Comparison of ENCODE assay signal across 17 cellular contexts in the genomic region with DNA sequence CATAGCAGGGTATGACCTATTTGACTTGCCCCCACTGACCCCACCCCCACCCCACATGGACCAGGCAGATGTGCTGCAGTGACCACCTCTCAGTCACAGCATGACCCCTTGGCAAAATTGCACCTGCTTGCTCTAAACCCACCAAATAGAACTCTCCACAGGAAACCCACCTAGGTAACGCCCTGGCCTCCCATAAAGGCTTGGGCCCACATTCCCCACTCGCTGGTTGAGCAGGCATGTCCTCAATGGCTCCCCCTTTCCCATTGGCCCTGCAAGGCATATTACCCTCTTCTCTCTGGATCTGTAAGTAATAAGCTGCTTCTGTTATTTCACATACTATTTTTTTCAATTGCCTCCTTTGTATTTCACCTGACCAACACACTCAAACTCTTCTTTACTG. TPM values are rescaled to one million over a fixed set of nuclear protein-coding genes. Genes with fewer than 3 reads are reported as not detected.
DNase-seq lines count a peak whose midpoint lies in the region; ATAC-seq and TF ChIP-seq lines count a peak whose summit lies in the region.
"Had no signal": no experiment of that assay in that cellular context is flagged by ENCODE, and none has a peak within 500 bp of the region (broad histone marks: within the 10 kb centered on the region; RNA-seq: fewer than 3 reads in every experiment).

No MANE protein-coding gene starts in this region.

- H3K36me3 Mint-ChIP-seq in activated CD8-positive, alpha-beta memory T cell treated with anti-CD3 and anti-CD28 coated beads, Interleukin-2, amount 10 ng/mL, durations not matched to agents 7 days and 5 days: peaks cover 66% of the 10 kb centered on the region
- H3K36me3 Mint-ChIP-seq in Calu3 (ENCODE audit: insufficient read depth, unreplicated experiment) (peaks cover 15% of the 10 kb centered on the region), osteocyte (ENCODE audit: unreplicated experiment) (peaks cover 3% of the 10 kb centered on the region)

- no peak for DNase-seq in activated CD8-positive, alpha-beta memory T cell treated with anti-CD3 and anti-CD28 coated beads, Interleukin-2, amount 10 ng/mL, durations not matched to agents 7 days and 5 days
- no peak for DNase-seq in activated CD8-positive, alpha-beta memory T cell treated with anti-CD3 and anti-CD28 coated beads, Interleukin-2, amount 50 U/mL, for 48 hours
- DNase-seq in Calu3 (no peak), dorsolateral prefrontal cortex (no peak), osteocyte (ENCODE audit: extremely low spot score, unreplicated experiment) (no peak)
- DNase-seq: AML-193; DMS79 treated with DMSO at 0.1 percent for 48 hours; KBM-7; NCI-H1436 treated with DMSO at 0.1 percent for 48 hours; NCI-H2081 treated with DMSO at 0.1 percent for 48 hours; NCI-H69; NK-92 treated with Interleukin-12 subunit alpha and Interleukin-12 subunit beta, amount 100 ng/mL, for 24 hours had no signal

- peak overlapping the region; percentile 70 for H3K27ac Mint-ChIP-seq in activated CD8-positive, alpha-beta memory T cell treated with anti-CD3 and anti-CD28 coated beads, Interleukin-2, amount 10 ng/mL, durations not matched to agents 7 days and 5 days
- H3K27ac Mint-ChIP-seq in Calu3 (ENCODE audit: unreplicated experiment): no peak overlapping the region
- H3K27ac Mint-ChIP-seq in osteocyte (ENCODE audit: unreplicated experiment): no peak overlapping the region

- peak overlapping the region in 4 of 59 donors; percentile 7 to 97 (median 28) for H3K27ac ChIP-seq in dorsolateral prefrontal cortex
- H3K27ac ChIP-seq: HL-60 had no signal

- TF ChIP-seq CTCF in Calu3 (IDR thresholded peaks at IDR 0.05; ENCODE audit: unreplicated experiment) (no peak), dorsolateral prefrontal cortex (IDR thresholded peaks at IDR 0.05 in 54 of 56, conservative IDR thresholded peaks at IDR 0.05 in 2 of 56; ENCODE audit: low read depth in 1 of 56, partially characterized antibody in 56 of 56) (no peak), osteocyte (IDR thresholded peaks at IDR 0.05) (no peak)

- peak overlapping the region; percentile 68 for H3K4me3 Mint-ChIP-seq in activated CD8-positive, alpha-beta memory T cell treated with anti-CD3 and anti-CD28 coated beads, Interleukin-2, amount 10 ng/mL, durations not matched to agents 7 days and 5 days
- H3K4me3 Mint-ChIP-seq in Calu3 (ENCODE audit: low read depth, unreplicated experiment) (peak overlapping the region; percentile 25), osteocyte (ENCODE audit: unreplicated experiment) (peak overlapping the region; percentile 14)

- H3K9me3 Mint-ChIP-seq in activated CD8-positive, alpha-beta memory T cell treated with anti-CD3 and anti-CD28 coated beads, Interleukin-2, amount 10 ng/mL, durations not matched to agents 7 days and 5 days (ENCODE audit: low read depth): peaks cover 3% of the 10 kb centered on the region
- H3K9me3 Mint-ChIP-seq in Calu3 (ENCODE audit: low read depth, unreplicated experiment) (no peaks in the 10 kb centered on the region), osteocyte (ENCODE audit: unreplicated experiment) (no peaks in the 10 kb centered on the region)

- H3K27me3 Mint-ChIP-seq in activated CD8-positive, alpha-beta memory T cell treated with anti-CD3 and anti-CD28 coated beads, Interleukin-2, amount 10 ng/mL, durations not matched to agents 7 days and 5 days: no peaks in the 10 kb centered on the region
- H3K27me3 Mint-ChIP-seq in Calu3 (ENCODE audit: unreplicated experiment) (no peaks in the 10 kb centered on the region), osteocyte (ENCODE audit: unreplicated experiment) (no peaks in the 10 kb centered on the region)

- peaks cover 67% of the 10 kb centered on the region for H3K4me1 Mint-ChIP-seq in activated CD8-positive, alpha-beta memory T cell treated with anti-CD3 and anti-CD28 coated beads, Interleukin-2, amount 10 ng/mL, durations not matched to agents 7 days and 5 days
- H3K4me1 Mint-ChIP-seq in Calu3 (ENCODE audit: low read depth, unreplicated experiment) (no peaks in the 10 kb centered on the region), osteocyte (ENCODE audit: unreplicated experiment) (peaks cover 60% of the 10 kb centered on the region)

- ATAC-seq in activated CD8-positive, alpha-beta memory T cell treated with anti-CD3 and anti-CD28 coated beads, Interleukin-2, amount 10 ng/mL, durations not matched to agents 7 days and 5 days: no peak
- ATAC-seq in HG02588 (IDR thresholded peaks at IDR 0.05; ENCODE audit: unreplicated experiment) (no peak), GM18870 (IDR thresholded peaks at IDR 0.05; ENCODE audit: unreplicated experiment) (no peak)

- CTCF ChIA-PET in activated CD8-positive, alpha-beta memory T cell treated with anti-CD3 and anti-CD28 coated beads, Interleukin-2, amount 10 ng/mL, durations not matched to agents 7 days and 5 days (lab: Charles Lee): interaction anchor here (1.0 kb wide), 1 partner anchor 63 kb away, joined by 3 read pairs; no protein-coding TSS in a partner anchor
- CTCF ChIA-PET in Calu3 (lab: Charles Lee): no interaction called here

- peak overlapping the region in 32 of 59 donors; percentile 18 to 84 (median 71) for H3K4me3 ChIP-seq in dorsolateral prefrontal cortex

- no peaks in the 10 kb centered on the region for H3K27me3 ChIP-seq in dorsolateral prefrontal cortex

- BruUV-seq in Calu3 (replicated peaks; lab: Mats Ljungman, UMichigan): no TSS peak

- intact Hi-C loops in Calu3 (cut with micrococcal nuclease; ENCODE audit: unreplicated experiment): no loop called here
- intact Hi-C loops in dorsolateral prefrontal cortex (cut with DNase I): loop anchor here in 1 of 2 donors (1.0 kb wide), 1 partner anchor 19 kb away; a partner anchor contains a TSS

RNA-seq across cellular contexts. Expression of a gene that starts 2.7 kb away (rescaled TPM):
- total RNA-seq in activated CD8-positive, alpha-beta memory T cell treated with anti-CD3 and anti-CD28 coated beads, Interleukin-2, amount 10 ng/mL, durations not matched to agents 7 days and 5 days: 100 to 1,000 TPM in 1 of 2 experiments, 10 to 100 TPM in 1; 45.8 to 107 TPM
- total RNA-seq in Calu3 (2022) (52.3 and 201 TPM in 2 replicates), dorsolateral prefrontal cortex (100 to 1,000 TPM in 3 of 120 experiments, 10 to 100 TPM in 117; 23.2 to 313 (median 49.2) TPM), osteocyte (20.4 and 21.5 TPM in 2 replicates)

RNA-seq across cellular contexts. Expression of a gene that starts 17.3 kb away (rescaled TPM):
- under 1 TPM in 1 of 2 experiments, not detected in 1; 0.29 TPM for total RNA-seq in activated CD8-positive, alpha-beta memory T cell treated with anti-CD3 and anti-CD28 coated beads, Interleukin-2, amount 10 ng/mL, durations not matched to agents 7 days and 5 days
- not detected in 2 replicates for total RNA-seq in Calu3 (2022)
- total RNA-seq in dorsolateral prefrontal cortex: under 1 TPM in 12 of 120 experiments, not detected in 108; 0.25 to 0.92 (median 0.31) TPM
- total RNA-seq in osteocyte: not detected in 2 replicates
- total RNA-seq: A673, H1 had no signal

RNA-seq across cellular contexts. Expression of a gene that starts 19.2 kb away (rescaled TPM):
- 10 to 100 TPM; 30.2 to 40.3 TPM for total RNA-seq in activated CD8-positive, alpha-beta memory T cell treated with anti-CD3 and anti-CD28 coated beads, Interleukin-2, amount 10 ng/mL, durations not matched to agents 7 days and 5 days
- total RNA-seq in Calu3 (2022) (13.8 and 23.5 TPM in 2 replicates), dorsolateral prefrontal cortex (10 to 100 TPM; 10.6 to 33.5 (median 19.0) TPM), osteocyte (22.5 and 22.7 TPM in 2 replicates)

Comparison
In these comparisons a context has a peak if more than half of its experiments do, and no peak if none do; other contexts are left out.
1. H3K4me3 Mint-ChIP-seq: peak in every context shown above with its lines; median percentile 68 in activated CD8-positive, alpha-beta memory T cell treated with anti-CD3 and anti-CD28 coated beads, Interleukin-2, amount 10 ng/mL, durations not matched to agents 7 days and 5 days; 25 in Calu3; 14 in osteocyte.